In genomic region chr15:51051776-51052175, GRCh38 we compare ENCODE assay signal across 10 cellular contexts.
DNase-seq lines count a peak whose midpoint lies in the region; ATAC-seq lines count a peak whose summit lies in the region.
"Had no signal": no experiment of that assay in that cellular context is flagged by ENCODE, and none has a peak within 500 bp of the region (broad histone marks: within the 10 kb centered on the region; RNA-seq: fewer than 3 reads in every experiment).

No MANE protein-coding gene starts in this region.

- no peaks in the 10 kb centered on the region for H4K20me1 ChIP-seq in BLaER1

- H3K4me1 ChIP-seq in BLaER1 = peaks cover 7% of the 10 kb centered on the region

- DNase-seq in NCI-H69 (lab: John Stamatoyannopoulos, UW) (peak; percentile 67), fibroblast of peridontal ligament (ENCODE audit: extremely low read depth) (peak; percentile 67), pons (ENCODE audit: low spot score) (peak; percentile 53), DMS79 (lab: John Stamatoyannopoulos, UW) (no peak), SHP77 treated with DMSO at 0.1 percent for 48 hours (lab: John Stamatoyannopoulos, UW) (no peak)
- DNase-seq: CD4-positive, CD25-positive, alpha-beta regulatory T cell had no signal

- ATAC-seq in HG02885 (IDR thresholded peaks at IDR 0.05; ENCODE audit: poor library complexity, unreplicated experiment) (no peak), GM19395 (IDR thresholded peaks at IDR 0.05; ENCODE audit: unreplicated experiment) (no peak)

- H3K9me3 ChIP-seq in BLaER1 = no peaks in the 10 kb centered on the region

- H3K9ac ChIP-seq in BLaER1 = no peak overlapping the region

- no peaks in the 10 kb centered on the region for H3K36me3 ChIP-seq in BLaER1
- H3K36me3 ChIP-seq: cardiac muscle cell had no signal

- no peak overlapping the region for H3K4me3 ChIP-seq in BLaER1
- H3K4me3 ChIP-seq: cardiac muscle cell had no signal

- peak overlapping the region; percentile 18; the same call in 1 of the 2 replicates for H3K4me2 ChIP-seq in BLaER1

- no peak overlapping the region for H3K27ac ChIP-seq in BLaER1
- H3K27ac ChIP-seq: cardiac muscle cell had no signal

- no peaks in the 10 kb centered on the region; the same call in 1 of the 2 replicates for H3K27me3 ChIP-seq in BLaER1
- H3K27me3 ChIP-seq: cardiac muscle cell had no signal

Comparison
In these comparisons a context has a peak if more than half of its experiments do, and no peak if none do; other contexts are left out.
1. DNase-seq: peak in NCI-H69 (single experiment), fibroblast of peridontal ligament (single experiment) and pons (single experiment); none in DMS79 (single experiment) and SHP77 treated with DMSO at 0.1 percent for 48 hours (single experiment).